In the genomic region with DNA sequence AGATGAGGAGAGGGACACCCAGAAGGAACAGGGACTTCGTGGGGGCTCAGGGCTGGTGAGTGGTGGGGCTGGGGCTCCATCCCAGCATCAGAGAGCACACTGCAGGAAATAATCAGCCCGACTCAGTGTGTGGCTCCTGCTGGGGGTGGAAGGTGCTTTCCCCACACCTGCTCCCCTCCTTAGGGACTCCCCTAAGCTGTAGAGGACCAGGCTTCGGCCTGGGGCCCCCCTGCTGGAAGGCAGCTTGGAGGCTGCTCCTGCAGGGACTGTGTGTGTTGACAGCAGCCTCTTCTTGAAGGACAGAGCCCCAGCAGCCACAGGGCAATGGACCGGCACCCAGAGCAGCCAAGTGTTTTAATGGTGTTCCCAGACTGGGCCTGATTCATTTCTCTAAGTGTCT, we compare ENCODE assay signal across 27 cellular contexts. TPM values are rescaled to one million over a fixed set of nuclear protein-coding genes. Genes with fewer than 3 reads are reported as not detected.
DNase-seq lines count a peak whose midpoint lies in the region; TF ChIP-seq lines count a peak whose summit lies in the region.
"Had no signal": no experiment of that assay in that cellular context is flagged by ENCODE, and none has a peak within 500 bp of the region (broad histone marks: within the 10 kb centered on the region; RNA-seq: fewer than 3 reads in every experiment).

No MANE protein-coding gene starts in this region.

- H3K9me3 ChIP-seq in HEK293 (ENCODE audit: control insufficient read depth, insufficient read depth, low read depth, low read length) (no peaks in the 10 kb centered on the region), endodermal cell (ENCODE audit: control insufficient read depth, low read length) (no peaks in the 10 kb centered on the region)
- H3K9me3 ChIP-seq: BE2C, HAP-1 had no signal

- H3K36me3 Mint-ChIP-seq in endodermal cell (ENCODE audit: low read depth), result no peaks in the 10 kb centered on the region
- H3K36me3 Mint-ChIP-seq: CD14-positive monocyte; CD8-positive, alpha-beta memory T cell had no signal

- H3K4me1 ChIP-seq in HEK293 (ENCODE audit: control insufficient read depth, insufficient read depth, low read length), result no peaks in the 10 kb centered on the region
- no peaks in the 10 kb centered on the region for H3K4me1 ChIP-seq in endodermal cell (ENCODE audit: control insufficient read depth, insufficient read depth, low read length)
- H3K4me1 ChIP-seq: BE2C, HAP-1 had no signal

- 55 to 61% methylated on average over 2 to 4 of the region's 4 CpGs for WGBS in endodermal cell (ENCODE audit: insufficient coverage in 1 of 2, insufficient read length in 1 of 2), 2 experiments

- H3K27me3 ChIP-seq in endodermal cell (ENCODE audit: control insufficient read depth, insufficient read depth, low read length, poor library complexity, severe bottlenecking), result no peaks in the 10 kb centered on the region
- H3K27me3 ChIP-seq in H7 (ENCODE audit: control insufficient read depth, insufficient read depth, low read length), result no peaks in the 10 kb centered on the region
- H3K27me3 ChIP-seq: BE2C had no signal

- no peak overlapping the region for H3K4me3 ChIP-seq in HEK293 (ENCODE audit: low read depth, low read length)
- H3K4me3 ChIP-seq in endodermal cell (ENCODE audit: low read length), result no peak overlapping the region
- no peak overlapping the region for H3K4me3 ChIP-seq in H7 (ENCODE audit: insufficient read depth, low read depth, low read length)
- H3K4me3 ChIP-seq: GM23338, HAP-1, PC-9 had no signal

- DNase-seq in GM10248 (ENCODE audit: extremely low spot score) (peak; percentile 58), endodermal cell (peak; percentile 35), posterior vena cava (ENCODE audit: low spot score) (peak; percentile 49), H7 (no peak), RKO (ENCODE audit: low spot score) (no peak), iPS-NIHi11 (ENCODE audit: low spot score) (no peak), NCI-H1694 treated with DMSO at 0.1 percent for 48 hours (lab: John Stamatoyannopoulos, UW) (no peak)
- DNase-seq: 8988T; ACHN; BE2C; Calu3; CD8-positive, alpha-beta memory T cell; DMS79 treated with DMSO at 0.1 percent for 48 hours; GF-D8; Kasumi-1; NCI-H2029 treated with DMSO at 0.1 percent for 48 hours; NCI-H446 treated with DMSO at 0.1 percent for 48 hours; NCI-H526 treated with DMSO at 0.1 percent for 48 hours; PC-9; SHP77 had no signal

- peaks cover 5% of the 10 kb centered on the region for H3K27me3 Mint-ChIP-seq in endodermal cell (ENCODE audit: insufficient read depth)

- intact Hi-C loops in posterior vena cava (cut with DNase I), result no loop called here

- no peak overlapping the region for H3K9ac ChIP-seq in endodermal cell (ENCODE audit: extremely low read depth, low read length, poor library complexity, severe bottlenecking)

- peaks cover 4% of the 10 kb centered on the region for H3K9me3 Mint-ChIP-seq in endodermal cell
- H3K9me3 Mint-ChIP-seq: CD14-positive monocyte; CD8-positive, alpha-beta memory T cell; GM23338 had no signal

- no peak overlapping the region for H3K4me3 Mint-ChIP-seq in endodermal cell
- H3K4me3 Mint-ChIP-seq: CD14-positive monocyte; CD8-positive, alpha-beta memory T cell; GM23338 had no signal

- H3K27ac Mint-ChIP-seq in endodermal cell, result no peak overlapping the region
- H3K27ac Mint-ChIP-seq: CD14-positive monocyte, GM23338 had no signal

- H3K36me3 ChIP-seq in HEK293 (ENCODE audit: control insufficient read depth in 2 of 2, insufficient read depth in 1 of 2, low read length in 2 of 2) (no peaks in the 10 kb centered on the region), endodermal cell (ENCODE audit: control insufficient read depth, insufficient read depth, low read length) (no peaks in the 10 kb centered on the region), H7 (replicated peaks; ENCODE audit: control insufficient read depth, insufficient read depth, low read length) (no peaks in the 10 kb centered on the region)
- H3K36me3 ChIP-seq: BE2C, HAP-1 had no signal

- peaks cover 16% of the 10 kb centered on the region for H3K4me1 Mint-ChIP-seq in endodermal cell

- CTCF ChIA-PET in GM10248 (lab: Yijun Ruan, JAX) (no interaction called here), HEK293 (lab: Yijun Ruan, JAX) (interaction anchor here (1.5 kb wide), 1 partner anchor 10 kb away, joined by 4 read pairs; no protein-coding TSS in a partner anchor)

- no peak for TF ChIP-seq CTCF in GM10248 (IDR thresholded peaks at IDR 0.05; ENCODE audit: control extremely low read depth, extremely low read depth, low read depth, missing control alignments)
- no peak for TF ChIP-seq CTCF in HEK293 (tag by site-specific recombination; IDR thresholded peaks at IDR 0.05)
- TF ChIP-seq CTCF in endodermal cell (conservative IDR thresholded peaks at IDR 0.05), result no peak

- POLR2A ChIA-PET in GM10248 (lab: Yijun Ruan, JAX) (no interaction called here), HEK293 (lab: Yijun Ruan, JAX) (no interaction called here)

- H3K27ac ChIP-seq in HEK293 (ENCODE audit: extremely low read depth, low read depth, low read length) (no peak overlapping the region), endodermal cell (ENCODE audit: low read depth, low read length) (no peak overlapping the region)
- H3K27ac ChIP-seq: HL-60, PC-9, RWPE1 had no signal

TF ChIP-seq in HEK293, 187 proteins besides CTCF, POLR2A, EP300 and RAD21:
- TF ChIP-seq GLIS1 (tag by site-specific recombination; IDR thresholded peaks at IDR 0.05) (peak; percentile 38; the same call in 1 of the 2 replicates), ZNF654 (tag by site-specific recombination; IDR thresholded peaks at IDR 0.05; ENCODE audit: low read depth) (no peak), ZNF335 (tag by site-specific recombination; conservative IDR thresholded peaks at IDR 0.05) (no peak), ZNF239 (tag by site-specific recombination; IDR thresholded peaks at IDR 0.05) (no peak)
- TF ChIP-seq, protein P1, sequence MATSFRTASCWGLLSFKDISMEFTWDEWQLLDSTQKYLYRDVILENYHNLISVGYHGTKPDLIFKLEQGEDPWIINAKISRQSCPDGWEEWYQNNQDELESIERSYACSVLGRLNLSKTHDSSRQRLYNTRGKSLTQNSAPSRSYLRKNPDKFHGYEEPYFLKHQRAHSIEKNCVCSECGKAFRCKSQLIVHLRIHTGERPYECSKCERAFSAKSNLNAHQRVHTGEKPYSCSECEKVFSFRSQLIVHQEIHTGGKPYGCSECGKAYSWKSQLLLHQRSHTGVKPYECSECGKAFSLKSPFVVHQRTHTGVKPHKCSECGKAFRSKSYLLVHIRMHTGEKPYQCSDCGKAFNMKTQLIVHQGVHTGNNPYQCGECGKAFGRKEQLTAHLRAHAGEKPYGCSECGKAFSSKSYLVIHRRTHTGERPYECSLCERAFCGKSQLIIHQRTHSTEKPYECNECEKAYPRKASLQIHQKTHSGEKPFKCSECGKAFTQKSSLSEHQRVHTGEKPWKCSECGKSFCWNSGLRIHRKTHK (tag by site-specific recombination; IDR thresholded peaks at IDR 0.05), result no peak
- TF ChIP-seq, protein P2, sequence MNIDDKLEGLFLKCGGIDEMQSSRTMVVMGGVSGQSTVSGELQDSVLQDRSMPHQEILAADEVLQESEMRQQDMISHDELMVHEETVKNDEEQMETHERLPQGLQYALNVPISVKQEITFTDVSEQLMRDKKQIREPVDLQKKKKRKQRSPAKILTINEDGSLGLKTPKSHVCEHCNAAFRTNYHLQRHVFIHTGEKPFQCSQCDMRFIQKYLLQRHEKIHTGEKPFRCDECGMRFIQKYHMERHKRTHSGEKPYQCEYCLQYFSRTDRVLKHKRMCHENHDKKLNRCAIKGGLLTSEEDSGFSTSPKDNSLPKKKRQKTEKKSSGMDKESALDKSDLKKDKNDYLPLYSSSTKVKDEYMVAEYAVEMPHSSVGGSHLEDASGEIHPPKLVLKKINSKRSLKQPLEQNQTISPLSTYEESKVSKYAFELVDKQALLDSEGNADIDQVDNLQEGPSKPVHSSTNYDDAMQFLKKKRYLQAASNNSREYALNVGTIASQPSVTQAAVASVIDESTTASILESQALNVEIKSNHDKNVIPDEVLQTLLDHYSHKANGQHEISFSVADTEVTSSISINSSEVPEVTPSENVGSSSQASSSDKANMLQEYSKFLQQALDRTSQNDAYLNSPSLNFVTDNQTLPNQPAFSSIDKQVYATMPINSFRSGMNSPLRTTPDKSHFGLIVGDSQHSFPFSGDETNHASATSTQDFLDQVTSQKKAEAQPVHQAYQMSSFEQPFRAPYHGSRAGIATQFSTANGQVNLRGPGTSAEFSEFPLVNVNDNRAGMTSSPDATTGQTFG (tag by site-specific recombination; IDR thresholded peaks at IDR 0.05; ENCODE audit: borderline replicate concordance), result no peak

RNA-seq across cellular contexts. Expression of a gene that starts 17.1 kb away (rescaled TPM):
- total RNA-seq in endodermal cell (10 to 100 TPM; 15.3 to 17.0 TPM), posterior vena cava (10 to 100 TPM; 34.7 to 35.4 TPM)
- 3.0 TPM for polyA plus RNA-seq in endodermal cell (2013, experiment 1 of 2)
- polyA plus RNA-seq in endodermal cell (2013, experiment 2 of 2), result 2.2 TPM
- total RNA-seq in H7 (2014; rRNA removed; shearing (Covaris generic)), result 19.8 and 25.8 TPM in 2 replicates
- total RNA-seq: Calu3; CD8-positive, alpha-beta memory T cell; PC-9; SK-MEL-5 had no signal
- polyA plus RNA-seq: CD14-positive monocyte; CD8-positive, alpha-beta memory T cell had no signal

Comparison
In these comparisons a context has a peak if more than half of its experiments do, and no peak if none do; other contexts are left out.
1. DNase-seq: peak in GM10248 (single experiment), endodermal cell (single experiment) and posterior vena cava (single experiment); none in H7 (single experiment), RKO (single experiment), iPS-NIHi11 (single experiment) and NCI-H1694 treated with DMSO at 0.1 percent for 48 hours (single experiment).